ENCODE assay signal across 8 cellular contexts in the genomic region with DNA sequence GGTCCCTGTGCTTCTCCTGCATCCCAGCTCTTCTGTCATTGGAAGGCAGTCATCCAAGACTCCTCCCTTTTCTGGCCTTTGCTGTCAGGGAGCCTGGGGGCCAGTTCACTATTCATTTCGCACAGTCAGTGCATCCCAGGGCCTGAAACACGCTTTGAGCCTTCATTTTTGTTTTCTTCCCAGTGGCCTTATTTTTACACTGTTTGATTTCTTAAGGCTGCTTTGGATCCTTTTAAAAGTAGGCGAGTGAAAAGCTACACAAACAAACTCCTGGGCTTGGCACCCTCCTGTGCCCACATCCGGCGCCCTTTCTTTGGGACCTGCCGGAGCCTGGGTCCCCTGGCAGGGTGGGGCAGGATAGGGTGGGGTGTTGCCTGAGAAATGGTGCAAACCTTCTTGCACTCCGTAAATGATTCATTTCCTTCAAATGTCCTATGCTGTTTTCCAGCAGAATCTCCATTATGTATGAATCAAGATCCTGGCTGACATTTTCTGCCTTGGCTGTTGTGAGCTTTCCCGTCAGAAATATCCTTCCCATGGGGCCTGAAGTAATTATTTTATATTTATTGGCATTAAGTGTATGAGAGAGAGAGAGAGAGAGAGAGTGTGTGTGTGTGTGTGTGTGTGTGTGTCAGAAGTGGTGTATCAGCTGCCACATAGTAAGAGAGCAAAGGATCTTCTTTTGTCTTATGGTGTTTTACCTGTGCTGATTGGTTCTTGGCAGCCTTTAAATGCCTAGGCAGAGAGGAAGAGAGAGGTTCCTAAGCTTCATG. TPM values are rescaled to one million over a fixed set of nuclear protein-coding genes. Genes with fewer than 3 reads are reported as not detected.
DNase-seq lines count a peak whose midpoint lies in the region; ATAC-seq and TF ChIP-seq lines count a peak whose summit lies in the region.

No MANE protein-coding gene starts in this region.

- H3K4me1 Mint-ChIP-seq in CD14-positive monocyte (peaks cover 74% of the 10 kb centered on the region), natural killer cell (peaks cover 77 to 83% of the 10 kb centered on the region in 2 donors)

- H3K9me3 Mint-ChIP-seq in CD14-positive monocyte (peaks cover 5 to 17% (median 13%) of the 10 kb centered on the region in 7 donors), natural killer cell (peaks cover 5 to 6% of the 10 kb centered on the region in 2 donors)

- intact Hi-C loops in CD14-positive monocyte (cut with micrococcal nuclease) = no loop called here
- intact Hi-C loops in natural killer cell (cut with micrococcal nuclease) = no loop called here

- H3K4me3 Mint-ChIP-seq in CD14-positive monocyte (peak overlapping the region in 1 of 2 donors; percentile 63), natural killer cell (peak overlapping the region; percentile 87)

- H3K27me3 Mint-ChIP-seq in CD14-positive monocyte (ENCODE audit: low read depth in 3 of 3) = no peaks in the 10 kb centered on the region
- H3K27me3 Mint-ChIP-seq in natural killer cell (ENCODE audit: low read depth in 2 of 2) = no peaks in the 10 kb centered on the region

- TF ChIP-seq CTCF in CD14-positive monocyte (IDR thresholded peaks at IDR 0.05) = no peak
- TF ChIP-seq CTCF in natural killer cell (IDR thresholded peaks at IDR 0.05) = no peak

- ATAC-seq in natural killer cell (peak in 2 of 3 donors; percentile 38 to 47), HG03520 (IDR thresholded peaks at IDR 0.05; ENCODE audit: unreplicated experiment) (no peak)

- H3K36me3 Mint-ChIP-seq in CD14-positive monocyte (peaks cover 20 to 23% of the 10 kb centered on the region in 2 donors), natural killer cell (peaks cover 17% of the 10 kb centered on the region)

- H3K27ac Mint-ChIP-seq in CD14-positive monocyte (peak overlapping the region; percentile 76 to 91 (median 88)), natural killer cell (peak overlapping the region; percentile 85 to 96)

- no peak for DNase-seq in CD14-positive monocyte (ENCODE audit: low spot score)
- peak; percentile 75 for DNase-seq in NCI-H446 treated with DMSO at 0.1 percent for 48 hours (lab: John Stamatoyannopoulos, UW)
- DNase-seq in cerebellar cortex (ENCODE audit: low spot score) = peak; percentile 47
- DNase-seq in natural killer cell = no peak
- no peak for DNase-seq in HuH-7 (ENCODE audit: low spot score)
- DNase-seq in COLO668 (lab: John Stamatoyannopoulos, UW; ENCODE audit: unreplicated experiment) = no peak
- DNase-seq in GDM1 (lab: John Stamatoyannopoulos, UW) = no peak

RNA-seq across cellular contexts. Expression of gene BCR, which starts 45.6 kb away (rescaled TPM):
- under 1 TPM; 0.97 TPM for polyA plus RNA-seq in CD14-positive monocyte
- total RNA-seq in natural killer cell = 100 to 1,000 TPM; 166 to 186 (median 167) TPM

Comparison
In these comparisons a context has a peak if more than half of its experiments do, and no peak if none do; other contexts are left out.
1. DNase-seq: peak in NCI-H446 treated with DMSO at 0.1 percent for 48 hours (single experiment) and cerebellar cortex (single experiment); none in CD14-positive monocyte (single experiment), natural killer cell (single experiment), HuH-7 (single experiment), COLO668 (single experiment) and GDM1 (single experiment).